ENCODE assay signal across 15 cellular contexts in genomic region chr15:100780208-100780800, GRCh38.
"Had no signal": no experiment of that assay in that cellular context is flagged by ENCODE, and none has a peak within 500 bp of the region (broad histone marks: within the 10 kb centered on the region; RNA-seq: fewer than 3 reads in every experiment).

No MANE protein-coding gene starts in this region.

- H3K36me3 ChIP-seq: lower lobe of right lung had no signal

- H3K36me3 Mint-ChIP-seq: activated CD4-positive, alpha-beta memory T cell treated with anti-CD3 and anti-CD28 coated beads for 36 hours; activated naive CD8-positive, alpha-beta T cell had no signal

- H3K4me1 ChIP-seq: lower lobe of right lung, testis had no signal

- ATAC-seq: lower lobe of right lung; naive thymus-derived CD4-positive, alpha-beta T cell; stimulated activated naive CD8-positive, alpha-beta T cell treated with anti-CD3 and anti-CD28 coated beads, Interleukin-15, amount 100 ng/mL, for 72 hours; T-helper 17 cell had no signal

- H3K9me3 Mint-ChIP-seq: stimulated activated naive CD8-positive, alpha-beta T cell treated with anti-CD3 and anti-CD28 coated beads, Interleukin-15, amount 100 ng/mL, for 72 hours had no signal

- H3K27ac Mint-ChIP-seq: activated CD4-positive, alpha-beta memory T cell treated with anti-CD3 and anti-CD28 coated beads for 36 hours; activated naive CD8-positive, alpha-beta T cell; naive thymus-derived CD4-positive, alpha-beta T cell; progenitor cell of endocrine pancreas; T-helper 17 cell had no signal

- H3K4me3 Mint-ChIP-seq: activated CD4-positive, alpha-beta memory T cell treated with anti-CD3 and anti-CD28 coated beads for 36 hours; activated naive CD8-positive, alpha-beta T cell; brain; naive thymus-derived CD4-positive, alpha-beta T cell; stimulated activated naive CD8-positive, alpha-beta T cell treated with anti-CD3 and anti-CD28 coated beads, Interleukin-15, amount 100 ng/mL, for 72 hours; T-helper 17 cell had no signal

- H3K27me3 Mint-ChIP-seq: activated CD4-positive, alpha-beta memory T cell treated with anti-CD3 and anti-CD28 coated beads for 36 hours had no signal

- H3K4me1 Mint-ChIP-seq: naive thymus-derived CD4-positive, alpha-beta T cell; stimulated activated naive CD8-positive, alpha-beta T cell treated with anti-CD3 and anti-CD28 coated beads, Interleukin-15, amount 100 ng/mL, for 72 hours had no signal

- H3K4me3 ChIP-seq: lower lobe of right lung, testis had no signal

- H3K9me3 ChIP-seq: lower lobe of right lung, testis had no signal

- DNase-seq: activated CD4-positive, alpha-beta memory T cell treated with anti-CD3 and anti-CD28 coated beads for 36 hours; activated gamma-delta T cell; activated T-cell treated with anti-CD3 and anti-CD28 coated beads for 4 hours; amygdala; hippocampal formation; lower lobe of right lung; stimulated activated CD4-positive, alpha-beta T cell treated with anti-CD3 and anti-CD28 coated beads, Interleukin-12 subunit alpha, Interleukin-12 subunit beta, amount 100 ng/mL, for 4 hours; stimulated activated CD4-positive, alpha-beta T cell treated with anti-CD3 and anti-CD28 coated beads, Interleukin-2, amount 100 ng/mL, for 48 hours; stimulated activated naive CD8-positive, alpha-beta T cell treated with anti-CD3 and anti-CD28 coated beads, Interleukin-15, amount 100 ng/mL, for 72 hours; T-helper 17 cell had no signal
